ENCODE assay signal across 31 cellular contexts in the genomic region with DNA sequence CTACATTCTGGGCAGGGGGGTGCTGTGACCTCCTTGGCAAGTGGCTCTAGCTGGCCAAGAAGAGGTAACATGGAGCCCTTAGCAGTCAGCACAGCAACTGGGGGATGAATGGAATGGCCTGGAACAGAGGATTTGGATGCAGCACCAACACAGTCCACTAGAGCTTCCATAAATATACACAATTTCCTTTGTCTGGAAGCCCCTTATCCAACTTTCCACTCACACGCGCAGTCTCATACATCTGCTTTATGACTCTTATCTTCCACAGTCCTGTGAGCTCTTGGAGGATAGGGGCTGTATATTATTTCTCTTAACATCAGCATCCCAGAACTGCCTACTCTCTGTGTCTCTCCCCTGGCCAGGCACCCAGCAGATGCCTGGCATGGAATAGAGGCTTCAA.
"Had no signal": no experiment of that assay in that cellular context is flagged by ENCODE, and none has a peak within 500 bp of the region (broad histone marks: within the 10 kb centered on the region; RNA-seq: fewer than 3 reads in every experiment).

No MANE protein-coding gene starts in this region.

- DNase-seq: activated CD4-positive, alpha-beta memory T cell treated with anti-CD3 and anti-CD28 coated beads for 36 hours; activated CD4-positive, alpha-beta T cell treated with anti-CD3 and anti-CD28 coated beads for 36 hours; activated CD4-positive, alpha-beta T cell treated with anti-CD3 and anti-CD28 coated beads, Interleukin-2, amount 10 ng/mL, durations not matched to agents 24 days and 14 days; activated CD4-positive, CD25-positive, alpha-beta regulatory T cell; activated CD4-positive, CD25-positive, alpha-beta regulatory T cell treated with anti-CD3 and anti-CD28 coated beads, Interleukin-2, amount 50 U/mL, for 72 hours; activated CD8-positive, alpha-beta memory T cell treated with anti-CD3 and anti-CD28 coated beads, Interleukin-2, amount 10 ng/mL, durations not matched to agents 7 days and 5 days; activated CD8-positive, alpha-beta memory T cell treated with anti-CD3 and anti-CD28 coated beads, Interleukin-2, amount 50 U/mL, for 4 hours; activated CD8-positive, alpha-beta T cell treated with anti-CD3 and anti-CD28 coated beads, Interleukin-2, amount 10 ng/mL, durations not matched to agents 7 days and 5 days; activated effector memory CD4-positive, alpha-beta T cell treated with anti-CD3 and anti-CD28 coated beads, Interleukin-2, amount 50 U/mL, for 16 hours; activated naive CD4-positive, alpha-beta T cell treated with anti-CD3 and anti-CD28 coated beads for 36 hours; activated naive CD8-positive, alpha-beta T cell treated with anti-CD3 and anti-CD28 coated beads for 36 hours; activated naive CD8-positive, alpha-beta T cell treated with anti-CD3 and anti-CD28 coated beads, Interleukin-2, amount 50 U/mL, for 24 hours; activated T-cell treated with anti-CD3 and anti-CD28 coated beads, Interleukin-2, amount 50 U/mL, for 1 hour; activated T-cell treated with anti-CD3 and anti-CD28 coated beads, Interleukin-2, amount 50 U/mL, for 48 hours; adrenal gland; amygdala; aorta; body of pancreas; dorsolateral prefrontal cortex; effector memory CD4-positive, alpha-beta T cell; erythroblast; foreskin keratinocyte; gastrocnemius medialis; T-helper 2 cell had no signal

- ATAC-seq: activated CD4-positive, alpha-beta T cell treated with anti-CD3 and anti-CD28 coated beads for 36 hours; activated CD8-positive, alpha-beta memory T cell treated with anti-CD3 and anti-CD28 coated beads, Interleukin-2, amount 10 ng/mL, durations not matched to agents 7 days and 5 days; activated CD8-positive, alpha-beta T cell treated with anti-CD3 and anti-CD28 coated beads, Interleukin-2, amount 10 ng/mL, durations not matched to agents 7 days and 5 days; activated naive CD8-positive, alpha-beta T cell treated with anti-CD3 and anti-CD28 coated beads, Interleukin-2, amount 50 U/mL, for 24 hours; body of pancreas; foreskin keratinocyte; gastrocnemius medialis had no signal

- H3K4me3 ChIP-seq: adrenal gland, body of pancreas, coronary artery, dorsolateral prefrontal cortex, esophagus muscularis mucosa, gastrocnemius medialis had no signal

- H3K27me3 Mint-ChIP-seq: activated naive CD4-positive, alpha-beta T cell treated with anti-CD3 and anti-CD28 coated beads, Interleukin-2, amount 50 U/mL, for 24 hours; activated naive CD8-positive, alpha-beta T cell treated with anti-CD3 and anti-CD28 coated beads for 36 hours; dendritic cell treated with granulocyte-macrophage colony-stimulating factor and Interleukin-4, amounts not matched to agents 40 ng/mL and 50 ng/mL, for 4 days had no signal

- H3K4me3 Mint-ChIP-seq: activated CD4-positive, alpha-beta memory T cell treated with anti-CD3 and anti-CD28 coated beads for 36 hours; activated CD4-positive, alpha-beta T cell treated with anti-CD3 and anti-CD28 coated beads for 36 hours; activated CD4-positive, alpha-beta T cell treated with anti-CD3 and anti-CD28 coated beads, Interleukin-2, amount 10 ng/mL, durations not matched to agents 24 days and 14 days; activated CD8-positive, alpha-beta memory T cell treated with anti-CD3 and anti-CD28 coated beads, Interleukin-2, amount 10 ng/mL, durations not matched to agents 7 days and 5 days; activated CD8-positive, alpha-beta T cell treated with anti-CD3 and anti-CD28 coated beads, Interleukin-2, amount 10 ng/mL, durations not matched to agents 7 days and 5 days; activated naive CD4-positive, alpha-beta T cell treated with anti-CD3 and anti-CD28 coated beads for 36 hours; activated naive CD4-positive, alpha-beta T cell treated with anti-CD3 and anti-CD28 coated beads, Interleukin-2, amount 50 U/mL, for 24 hours; activated naive CD8-positive, alpha-beta T cell treated with anti-CD3 and anti-CD28 coated beads for 36 hours; activated naive CD8-positive, alpha-beta T cell treated with anti-CD3 and anti-CD28 coated beads, Interleukin-2, amount 50 U/mL, for 24 hours; activated T-helper 1 cell treated with anti-CD3 and anti-CD28 coated beads, Interleukin-12 subunit alpha, Interleukin-12 subunit beta, Interleukin-2, Interleukin-4 antibody, amounts not matched to agents 30 ng/mL and 10 ng/mL and 1 ng/mL, durations not matched to agents 14 hours and 24 hours and 36 hours; central memory CD8-positive, alpha-beta T cell; dendritic cell treated with granulocyte-macrophage colony-stimulating factor and Interleukin-4, amounts not matched to agents 40 ng/mL and 50 ng/mL, for 4 days had no signal

- H3K27ac Mint-ChIP-seq: activated CD4-positive, alpha-beta memory T cell treated with anti-CD3 and anti-CD28 coated beads for 36 hours; activated CD4-positive, alpha-beta T cell treated with anti-CD3 and anti-CD28 coated beads for 36 hours; activated CD4-positive, alpha-beta T cell treated with anti-CD3 and anti-CD28 coated beads, Interleukin-2, amount 10 ng/mL, durations not matched to agents 24 days and 14 days; activated CD8-positive, alpha-beta memory T cell treated with anti-CD3 and anti-CD28 coated beads, Interleukin-2, amount 10 ng/mL, durations not matched to agents 7 days and 5 days; activated CD8-positive, alpha-beta T cell treated with anti-CD3 and anti-CD28 coated beads, Interleukin-2, amount 10 ng/mL, durations not matched to agents 7 days and 5 days; activated naive CD4-positive, alpha-beta T cell treated with anti-CD3 and anti-CD28 coated beads for 36 hours; activated naive CD4-positive, alpha-beta T cell treated with anti-CD3 and anti-CD28 coated beads, Interleukin-2, amount 50 U/mL, for 24 hours; activated naive CD8-positive, alpha-beta T cell treated with anti-CD3 and anti-CD28 coated beads for 36 hours; activated naive CD8-positive, alpha-beta T cell treated with anti-CD3 and anti-CD28 coated beads, Interleukin-2, amount 50 U/mL, for 24 hours; activated T-helper 1 cell treated with anti-CD3 and anti-CD28 coated beads, Interleukin-12 subunit alpha, Interleukin-12 subunit beta, Interleukin-2, Interleukin-4 antibody, amounts not matched to agents 30 ng/mL and 10 ng/mL and 1 ng/mL, durations not matched to agents 14 hours and 24 hours and 36 hours; activated T-helper 2 cell treated with anti-CD3 and anti-CD28 coated beads, Interferon-gamma antibody, Interleukin-2, Interleukin-4, amounts not matched to agents 10 μg/mL and 5 μg/mL and 100 μg/mL, durations not matched to agents 14 hours and 24 hours and 36 hours; dendritic cell treated with granulocyte-macrophage colony-stimulating factor and Interleukin-4, amounts not matched to agents 40 ng/mL and 50 ng/mL, for 4 days had no signal

- H3K36me3 ChIP-seq: adrenal gland, esophagus muscularis mucosa, gastrocnemius medialis had no signal

- H3K4me1 Mint-ChIP-seq: activated CD4-positive, alpha-beta T cell treated with anti-CD3 and anti-CD28 coated beads for 36 hours; activated CD4-positive, alpha-beta T cell treated with anti-CD3 and anti-CD28 coated beads, Interleukin-2, amount 10 ng/mL, durations not matched to agents 24 days and 14 days; activated CD8-positive, alpha-beta memory T cell treated with anti-CD3 and anti-CD28 coated beads, Interleukin-2, amount 10 ng/mL, durations not matched to agents 7 days and 5 days; activated naive CD4-positive, alpha-beta T cell treated with anti-CD3 and anti-CD28 coated beads, Interleukin-2, amount 50 U/mL, for 24 hours; activated naive CD8-positive, alpha-beta T cell treated with anti-CD3 and anti-CD28 coated beads for 36 hours; activated naive CD8-positive, alpha-beta T cell treated with anti-CD3 and anti-CD28 coated beads, Interleukin-2, amount 50 U/mL, for 24 hours; central memory CD8-positive, alpha-beta T cell had no signal

- H3K27ac ChIP-seq: adrenal gland, body of pancreas, coronary artery, dorsolateral prefrontal cortex, foreskin keratinocyte, gastrocnemius medialis had no signal

- H3K9me3 Mint-ChIP-seq: activated CD4-positive, alpha-beta memory T cell treated with anti-CD3 and anti-CD28 coated beads for 36 hours; activated naive CD4-positive, alpha-beta T cell treated with anti-CD3 and anti-CD28 coated beads for 36 hours; activated naive CD4-positive, alpha-beta T cell treated with anti-CD3 and anti-CD28 coated beads, Interleukin-2, amount 50 U/mL, for 24 hours; activated naive CD8-positive, alpha-beta T cell treated with anti-CD3 and anti-CD28 coated beads for 36 hours; activated naive CD8-positive, alpha-beta T cell treated with anti-CD3 and anti-CD28 coated beads, Interleukin-2, amount 50 U/mL, for 24 hours; activated T-helper 1 cell treated with anti-CD3 and anti-CD28 coated beads, Interleukin-12 subunit alpha, Interleukin-12 subunit beta, Interleukin-2, Interleukin-4 antibody, amounts not matched to agents 30 ng/mL and 10 ng/mL and 1 ng/mL, durations not matched to agents 14 hours and 24 hours and 36 hours; central memory CD8-positive, alpha-beta T cell; dendritic cell treated with granulocyte-macrophage colony-stimulating factor and Interleukin-4, amounts not matched to agents 40 ng/mL and 50 ng/mL, for 4 days had no signal

- H3K4me1 ChIP-seq: adrenal gland, body of pancreas, foreskin keratinocyte, gastrocnemius medialis had no signal

- H3K27me3 ChIP-seq: adrenal gland, body of pancreas, esophagus muscularis mucosa, foreskin keratinocyte, gastrocnemius medialis had no signal

- H3K9me3 ChIP-seq: adrenal gland, body of pancreas, esophagus muscularis mucosa, gastrocnemius medialis had no signal

- H3K36me3 Mint-ChIP-seq: activated CD4-positive, alpha-beta memory T cell treated with anti-CD3 and anti-CD28 coated beads for 36 hours; activated CD8-positive, alpha-beta memory T cell treated with anti-CD3 and anti-CD28 coated beads, Interleukin-2, amount 10 ng/mL, durations not matched to agents 7 days and 5 days; activated naive CD4-positive, alpha-beta T cell treated with anti-CD3 and anti-CD28 coated beads, Interleukin-2, amount 50 U/mL, for 24 hours; activated naive CD8-positive, alpha-beta T cell treated with anti-CD3 and anti-CD28 coated beads for 36 hours had no signal
